Comparison of ENCODE assay signal across 22 cellular contexts in the genomic region with DNA sequence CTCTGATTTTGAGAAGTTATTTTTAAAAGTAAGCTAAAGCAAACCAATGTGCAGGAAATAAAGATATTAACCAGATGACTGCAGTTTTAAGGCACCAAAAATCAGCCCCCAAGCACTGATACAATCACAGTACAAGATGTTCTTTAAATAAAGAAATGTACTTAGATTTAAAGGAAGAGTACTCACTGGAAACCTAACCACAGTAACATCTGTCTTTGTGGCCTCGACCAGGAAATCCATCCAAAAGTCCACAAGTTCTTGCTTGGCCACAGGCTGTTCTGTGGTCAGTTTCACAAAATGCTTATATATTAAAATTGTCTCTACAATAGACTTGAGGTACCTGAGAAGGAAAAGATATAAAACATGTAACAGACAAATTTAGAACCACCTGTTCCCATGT.
"Had no signal": no experiment of that assay in that cellular context is flagged by ENCODE, and none has a peak within 500 bp of the region (broad histone marks: within the 10 kb centered on the region; RNA-seq: fewer than 3 reads in every experiment).

No MANE protein-coding gene starts in this region.

- H3K36me3 ChIP-seq: neural progenitor cell, right lobe of liver had no signal

- H3K4me3 ChIP-seq: lung, neural progenitor cell, psoas muscle, right lobe of liver, stomach, testis, upper lobe of right lung had no signal

- H3K9ac ChIP-seq: neural progenitor cell had no signal

- H3K27ac ChIP-seq: neural progenitor cell, psoas muscle, right lobe of liver, stomach, testis, upper lobe of right lung had no signal

- H3K4me1 Mint-ChIP-seq: activated CD4-positive, alpha-beta T cell treated with anti-CD3 and anti-CD28 coated beads, Interleukin-2, amount 10 ng/mL, durations not matched to agents 24 days and 14 days; naive B cell had no signal

- H3K4me1 ChIP-seq: neural progenitor cell, psoas muscle, right lobe of liver, stomach, testis, upper lobe of right lung had no signal

- H3K9me3 ChIP-seq: psoas muscle, right lobe of liver, stomach, testis, upper lobe of right lung had no signal

- H3K27me3 Mint-ChIP-seq: activated CD4-positive, alpha-beta T cell treated with anti-CD3 and anti-CD28 coated beads, Interleukin-2, amount 10 ng/mL, durations not matched to agents 24 days and 14 days; activated naive CD8-positive, alpha-beta T cell; naive B cell had no signal

- H3K36me3 Mint-ChIP-seq: neural progenitor cell had no signal

- H3K27ac Mint-ChIP-seq: activated CD4-positive, alpha-beta T cell treated with anti-CD3 and anti-CD28 coated beads, Interleukin-2, amount 10 ng/mL, durations not matched to agents 24 days and 14 days; activated CD8-positive, alpha-beta T cell treated with anti-CD3 and anti-CD28 coated beads, Interleukin-2, amount 10 ng/mL, durations not matched to agents 7 days and 5 days; activated naive CD8-positive, alpha-beta T cell; neural progenitor cell had no signal

- H3K4me2 ChIP-seq: neural progenitor cell had no signal

- H3K4me3 Mint-ChIP-seq: activated CD4-positive, alpha-beta T cell treated with anti-CD3 and anti-CD28 coated beads, Interleukin-2, amount 10 ng/mL, durations not matched to agents 24 days and 14 days; activated CD8-positive, alpha-beta T cell treated with anti-CD3 and anti-CD28 coated beads, Interleukin-2, amount 10 ng/mL, durations not matched to agents 7 days and 5 days; activated naive CD8-positive, alpha-beta T cell; naive B cell; neural progenitor cell had no signal

- ATAC-seq: activated CD8-positive, alpha-beta T cell treated with anti-CD3 and anti-CD28 coated beads, Interleukin-2, amount 10 ng/mL, durations not matched to agents 7 days and 5 days; left cardiac atrium; psoas muscle; right lobe of liver; upper lobe of right lung had no signal

- H2AFZ ChIP-seq: neural progenitor cell had no signal

- DNase-seq: activated CD4-positive, alpha-beta T cell treated with anti-CD3 and anti-CD28 coated beads, Interleukin-2, amount 10 ng/mL, durations not matched to agents 24 days and 14 days; activated CD4-positive, CD25-positive, alpha-beta regulatory T cell; activated CD8-positive, alpha-beta memory T cell treated with anti-CD3 and anti-CD28 coated beads, Interleukin-2, amount 50 U/mL, for 4 hours; activated CD8-positive, alpha-beta T cell treated with anti-CD3 and anti-CD28 coated beads, Interleukin-2, amount 10 ng/mL, durations not matched to agents 7 days and 5 days; activated gamma-delta T cell; activated T-cell treated with anti-CD3 and anti-CD28 coated beads, Interleukin-2, amount 50 U/mL, for 48 hours; erythroblast; foreskin fibroblast; head of caudate nucleus; left cardiac atrium; naive B cell; psoas muscle; right lobe of liver; stimulated activated CD4-positive, alpha-beta T cell treated with anti-CD3 and anti-CD28 coated beads, Interleukin-12 subunit alpha, Interleukin-12 subunit beta, amount 100 ng/mL, for 4 hours; stimulated activated CD4-positive, alpha-beta T cell treated with anti-CD3 and anti-CD28 coated beads, Interleukin-2, amount 100 ng/mL, for 24 hours; stomach; T-helper 2 cell; testis; upper lobe of right lung had no signal

- H3K9me3 Mint-ChIP-seq: activated CD4-positive, alpha-beta T cell treated with anti-CD3 and anti-CD28 coated beads, Interleukin-2, amount 10 ng/mL, durations not matched to agents 24 days and 14 days; naive B cell; neural progenitor cell had no signal

- H3K27me3 ChIP-seq: neural progenitor cell, right lobe of liver, stomach, testis, upper lobe of right lung had no signal
